Comparison of ENCODE assay signal across 13 cellular contexts in the genomic region with DNA sequence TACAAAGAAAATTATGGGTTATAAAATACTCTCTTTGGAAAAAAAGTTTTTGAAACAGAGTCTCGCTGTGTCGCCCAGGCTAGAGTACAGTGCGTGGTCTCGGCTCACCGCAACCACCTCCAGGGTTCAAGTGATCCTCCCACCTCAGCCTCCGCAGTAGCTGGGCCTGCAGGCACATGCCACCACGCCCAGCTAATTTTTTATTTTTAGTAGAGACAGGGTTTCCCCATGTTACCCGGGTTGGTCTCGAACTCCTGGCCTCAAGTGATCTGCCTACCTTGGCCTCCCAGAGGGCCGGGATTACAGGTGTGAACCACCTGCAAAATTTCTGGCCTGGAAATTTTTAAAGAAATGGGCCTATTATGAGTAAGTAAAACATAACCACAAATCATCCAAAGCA. TPM values are rescaled to one million over a fixed set of nuclear protein-coding genes. Genes with fewer than 3 reads are reported as not detected.
DNase-seq lines count a peak whose midpoint lies in the region; ATAC-seq lines count a peak whose summit lies in the region.
"Had no signal": no experiment of that assay in that cellular context is flagged by ENCODE, and none has a peak within 500 bp of the region (broad histone marks: within the 10 kb centered on the region; RNA-seq: fewer than 3 reads in every experiment).

No MANE protein-coding gene starts in this region.

- no peak for ATAC-seq in T-cell (replicated peaks in 1 of 4)
- ATAC-seq in stimulated activated memory B cell treated with anti-CD40 and anti-IgM and Interleukin-4, amounts not matched to agents 10 μg/mL and 1 μg/mL and 100 μg/mL, for 72 hours = no peak
- ATAC-seq: HCT116 had no signal

- peaks cover 15% of the 10 kb centered on the region for H3K36me3 Mint-ChIP-seq in T-cell
- H3K36me3 Mint-ChIP-seq in activated naive CD8-positive, alpha-beta T cell treated with anti-CD3 and anti-CD28 coated beads for 36 hours = peaks cover 40% of the 10 kb centered on the region
- H3K36me3 Mint-ChIP-seq in stimulated activated memory B cell treated with anti-CD40 and anti-IgM and Interleukin-4, amounts not matched to agents 10 μg/mL and 1 μg/mL and 100 μg/mL, for 72 hours = no peaks in the 10 kb centered on the region

- H3K4me3 Mint-ChIP-seq in T-cell = peak overlapping the region; percentile 79 to 94 (median 90)
- peak overlapping the region; percentile 71 for H3K4me3 Mint-ChIP-seq in activated naive CD8-positive, alpha-beta T cell treated with anti-CD3 and anti-CD28 coated beads for 36 hours
- peak overlapping the region; percentile 64 for H3K4me3 Mint-ChIP-seq in stimulated activated memory B cell treated with anti-CD40 and anti-IgM and Interleukin-4, amounts not matched to agents 10 μg/mL and 1 μg/mL and 100 μg/mL, for 72 hours

- H3K27me3 Mint-ChIP-seq in T-cell = no peaks in the 10 kb centered on the region
- H3K27me3 Mint-ChIP-seq in activated naive CD8-positive, alpha-beta T cell treated with anti-CD3 and anti-CD28 coated beads for 36 hours = no peaks in the 10 kb centered on the region
- no peaks in the 10 kb centered on the region for H3K27me3 Mint-ChIP-seq in stimulated activated memory B cell treated with anti-CD40 and anti-IgM and Interleukin-4, amounts not matched to agents 10 μg/mL and 1 μg/mL and 100 μg/mL, for 72 hours

- H3K4me1 Mint-ChIP-seq in T-cell = peaks cover 65 to 75% (median 73%) of the 10 kb centered on the region in 3 donors
- peaks cover 48% of the 10 kb centered on the region for H3K4me1 Mint-ChIP-seq in activated naive CD8-positive, alpha-beta T cell treated with anti-CD3 and anti-CD28 coated beads for 36 hours
- H3K4me1 Mint-ChIP-seq in stimulated activated memory B cell treated with anti-CD40 and anti-IgM and Interleukin-4, amounts not matched to agents 10 μg/mL and 1 μg/mL and 100 μg/mL, for 72 hours = peaks cover 60% of the 10 kb centered on the region

- no peaks in the 10 kb centered on the region for H3K9me3 Mint-ChIP-seq in T-cell
- H3K9me3 Mint-ChIP-seq in activated naive CD8-positive, alpha-beta T cell treated with anti-CD3 and anti-CD28 coated beads for 36 hours = no peaks in the 10 kb centered on the region
- no peaks in the 10 kb centered on the region for H3K9me3 Mint-ChIP-seq in stimulated activated memory B cell treated with anti-CD40 and anti-IgM and Interleukin-4, amounts not matched to agents 10 μg/mL and 1 μg/mL and 100 μg/mL, for 72 hours

- CTCF ChIA-PET in T-cell (lab: Charles Lee) = no interaction called here

- POLR2A ChIA-PET in T-cell (lab: Charles Lee) = interaction anchor here in 1 of 2 donors (0.7 kb wide), 1 partner anchor 342 kb away, joined by 3 read pairs; no protein-coding TSS in a partner anchor

- peak overlapping the region; percentile 84 to 88 for H3K27ac Mint-ChIP-seq in T-cell
- peak overlapping the region; percentile 89 for H3K27ac Mint-ChIP-seq in activated naive CD8-positive, alpha-beta T cell treated with anti-CD3 and anti-CD28 coated beads for 36 hours
- peak overlapping the region; percentile 80 for H3K27ac Mint-ChIP-seq in stimulated activated memory B cell treated with anti-CD40 and anti-IgM and Interleukin-4, amounts not matched to agents 10 μg/mL and 1 μg/mL and 100 μg/mL, for 72 hours

- DNase-seq in stimulated activated CD4-positive, alpha-beta T cell treated with anti-CD3 and anti-CD28 coated beads, Interleukin-12 subunit alpha, Interleukin-12 subunit beta, amount 100 ng/mL, for 4 hours = peak; percentile 3
- no peak for DNase-seq in stimulated activated CD4-positive, alpha-beta T cell treated with anti-CD3 and anti-CD28 coated beads, Interleukin-1b, Interleukin-23, amount 100 ng/mL, for 48 hours
- DNase-seq in T-cell (peak in 2 of 34 experiments; percentile 2 to 7), amniotic stem cell (lab: John Stamatoyannopoulos, UW) (no peak), SW 1271 (lab: John Stamatoyannopoulos, UW) (no peak), Kasumi-1 (lab: John Stamatoyannopoulos, UW) (no peak)
- peak; percentile 12 for DNase-seq in activated naive CD8-positive, alpha-beta T cell treated with anti-CD3 and anti-CD28 coated beads for 36 hours
- DNase-seq: mesenchymal stem cell, NCI-H2081, SHP77 treated with DMSO at 0.1 percent for 48 hours, testis had no signal

RNA-seq across cellular contexts. Expression of a gene that starts 3.8 kb away (rescaled TPM):
- 100 to 1,000 TPM; 137 to 256 (median 138) TPM for total RNA-seq in T-cell
- total RNA-seq in activated naive CD8-positive, alpha-beta T cell treated with anti-CD3 and anti-CD28 coated beads for 36 hours = 100 to 1,000 TPM; 118 to 137 TPM

Comparison
In these comparisons a context has a peak if more than half of its experiments do, and no peak if none do; other contexts are left out.
1. DNase-seq: peak in stimulated activated CD4-positive, alpha-beta T cell treated with anti-CD3 and anti-CD28 coated beads, Interleukin-12 subunit alpha, Interleukin-12 subunit beta, amount 100 ng/mL, for 4 hours (single experiment) and activated naive CD8-positive, alpha-beta T cell treated with anti-CD3 and anti-CD28 coated beads for 36 hours (single experiment); none in stimulated activated CD4-positive, alpha-beta T cell treated with anti-CD3 and anti-CD28 coated beads, Interleukin-1b, Interleukin-23, amount 100 ng/mL, for 48 hours (single experiment), amniotic stem cell (single experiment), SW 1271 (0 of 2) and Kasumi-1 (0 of 2).
2. Peak in every context shown above with its lines, with median percentiles within 50 percentile points of each other: H3K27ac Mint-ChIP-seq and H3K4me3 Mint-ChIP-seq.